17 cellular contexts compared by ENCODE assay signal in the genomic region with DNA sequence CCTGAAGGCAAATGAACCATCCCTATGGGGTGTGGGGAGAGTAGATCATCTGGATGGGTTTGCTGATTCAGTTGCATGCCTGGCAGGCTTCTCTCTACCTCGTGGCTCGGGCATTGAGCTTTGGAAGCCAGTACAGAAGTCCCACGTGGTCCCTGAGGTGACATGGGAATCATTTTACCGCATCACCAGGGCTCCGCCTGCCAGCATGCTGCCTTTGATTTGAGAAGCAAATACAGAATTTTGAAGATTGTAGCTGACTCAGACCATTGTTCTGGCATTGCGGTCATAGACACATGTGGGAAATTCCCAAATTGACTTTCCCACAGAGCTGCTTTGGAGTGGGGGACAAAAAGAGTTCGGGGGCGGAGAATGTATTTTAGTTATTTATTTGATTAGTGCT.
DNase-seq lines count a peak whose midpoint lies in the region; ATAC-seq and TF ChIP-seq lines count a peak whose summit lies in the region.
"Had no signal": no experiment of that assay in that cellular context is flagged by ENCODE, and none has a peak within 500 bp of the region (broad histone marks: within the 10 kb centered on the region; RNA-seq: fewer than 3 reads in every experiment).

No MANE protein-coding gene starts in this region.

- H3K4me1 Mint-ChIP-seq in osteocyte (ENCODE audit: unreplicated experiment) = peaks cover 29% of the 10 kb centered on the region
- peaks cover 17% of the 10 kb centered on the region for H3K4me1 Mint-ChIP-seq in endothelial cell (ENCODE audit: unreplicated experiment)

- H3K4me3 Mint-ChIP-seq in osteocyte (ENCODE audit: unreplicated experiment) (no peak overlapping the region), endothelial cell (ENCODE audit: unreplicated experiment) (no peak overlapping the region)
- H3K4me3 Mint-ChIP-seq: activated CD8-positive, alpha-beta memory T cell treated with anti-CD3 and anti-CD28 coated beads, Interleukin-2, amount 10 ng/mL, durations not matched to agents 7 days and 5 days; H9 had no signal

- ATAC-seq in HG02588 (IDR thresholded peaks at IDR 0.05; ENCODE audit: unreplicated experiment) (no peak), HG03442 (IDR thresholded peaks at IDR 0.05; ENCODE audit: unreplicated experiment) (no peak), HG02970 (IDR thresholded peaks at IDR 0.05; ENCODE audit: low FRiP score, unreplicated experiment) (no peak)
- ATAC-seq: activated CD8-positive, alpha-beta memory T cell treated with anti-CD3 and anti-CD28 coated beads, Interleukin-2, amount 10 ng/mL, durations not matched to agents 7 days and 5 days; mucosa of descending colon had no signal

- H3K27ac Mint-ChIP-seq in osteocyte (ENCODE audit: unreplicated experiment) (peak overlapping the region; percentile 64), endothelial cell (ENCODE audit: unreplicated experiment) (no peak overlapping the region)
- H3K27ac Mint-ChIP-seq: activated CD8-positive, alpha-beta memory T cell treated with anti-CD3 and anti-CD28 coated beads, Interleukin-2, amount 10 ng/mL, durations not matched to agents 7 days and 5 days; H9 had no signal

- DNase-seq in COLO829 (ENCODE audit: low spot score) = peak; percentile 49
- peak; percentile 18 for DNase-seq in NCI-H226
- peak; percentile 91 for DNase-seq in fibroblast of mammary gland (ENCODE audit: low read depth)
- no peak for DNase-seq in osteocyte (ENCODE audit: extremely low spot score, unreplicated experiment)
- DNase-seq in endothelial cell (ENCODE audit: low spot score) = no peak
- DNase-seq: activated CD8-positive, alpha-beta memory T cell treated with anti-CD3 and anti-CD28 coated beads, Interleukin-2, amount 10 ng/mL, durations not matched to agents 7 days and 5 days; activated naive CD4-positive, alpha-beta T cell treated with anti-CD3 and anti-CD28 coated beads, Interleukin-2, amount 50 U/mL, for 16 hours; cerebellar nuclear complex; H9; mucosa of descending colon; upper lobe of left lung; WERI-Rb-1 had no signal

- TF ChIP-seq CTCF in fibroblast of mammary gland (conservative IDR thresholded peaks at IDR 0.05; ENCODE audit: control insufficient read depth, insufficient read depth, low read depth, low read length) = no peak
- no peak for TF ChIP-seq CTCF in osteocyte (IDR thresholded peaks at IDR 0.05)
- TF ChIP-seq CTCF in endothelial cell (IDR thresholded peaks at IDR 0.05; ENCODE audit: unreplicated experiment) = no peak

- H3K9me3 Mint-ChIP-seq in osteocyte (ENCODE audit: unreplicated experiment) (peaks cover 15% of the 10 kb centered on the region), endothelial cell (ENCODE audit: unreplicated experiment) (no peaks in the 10 kb centered on the region)

- H3K27me3 Mint-ChIP-seq in osteocyte (ENCODE audit: unreplicated experiment) = no peaks in the 10 kb centered on the region
- H3K27me3 Mint-ChIP-seq in endothelial cell (ENCODE audit: unreplicated experiment) = peaks cover 2% of the 10 kb centered on the region

- H3K36me3 Mint-ChIP-seq in osteocyte (ENCODE audit: unreplicated experiment) (no peaks in the 10 kb centered on the region), endothelial cell (ENCODE audit: low read depth, unreplicated experiment) (peaks cover 4% of the 10 kb centered on the region)
- H3K36me3 Mint-ChIP-seq: activated CD8-positive, alpha-beta memory T cell treated with anti-CD3 and anti-CD28 coated beads, Interleukin-2, amount 10 ng/mL, durations not matched to agents 7 days and 5 days had no signal

- H3K4me3 ChIP-seq in fibroblast of mammary gland (ENCODE audit: control insufficient read depth, low read depth, low read length) = no peak overlapping the region
- H3K4me3 ChIP-seq: BLaER1 treated with 17β-estradiol and CSF1 and Interleukin-3, amounts not matched to agents 10 nM and 100 nM; mucosa of descending colon; prostate gland; upper lobe of left lung had no signal

Comparison
In these comparisons a context has a peak if more than half of its experiments do, and no peak if none do; other contexts are left out.
1. DNase-seq: peak in COLO829 (single experiment), NCI-H226 (single experiment) and fibroblast of mammary gland (single experiment); none in osteocyte (single experiment) and endothelial cell (single experiment).